13 cellular contexts compared by ENCODE assay signal in the genomic region with DNA sequence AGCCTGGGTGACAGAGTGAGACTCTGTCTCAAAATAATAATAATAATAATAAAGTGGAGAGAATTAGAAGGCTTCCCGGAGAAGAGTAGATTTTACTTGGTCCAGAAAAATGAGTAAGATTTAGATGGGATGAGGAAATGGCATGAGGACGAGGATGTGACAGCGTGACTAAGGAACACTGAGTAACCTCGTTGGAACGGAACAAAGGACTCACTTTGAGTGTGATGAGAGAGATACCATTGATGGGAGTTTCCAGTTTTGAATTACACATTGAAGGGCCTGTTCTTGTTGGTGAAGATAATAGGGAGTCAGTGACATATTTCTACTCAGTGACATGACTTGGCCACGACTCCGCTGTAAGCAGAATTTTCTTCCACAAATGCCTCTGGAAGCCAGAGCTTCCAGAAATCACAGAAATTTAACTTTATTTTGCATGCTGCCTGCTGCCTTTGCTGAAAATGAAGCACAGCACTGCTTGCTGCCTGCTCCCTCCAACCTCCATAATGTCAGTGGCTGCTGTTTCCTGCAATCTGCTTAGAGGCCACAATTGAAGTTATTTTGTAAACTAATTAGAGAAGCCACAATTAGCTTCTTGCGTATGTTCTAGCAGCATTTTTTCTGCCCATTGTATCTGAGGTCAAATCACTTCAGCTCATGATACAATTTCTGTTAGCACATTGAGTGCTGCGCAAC. TPM values are rescaled to one million over a fixed set of nuclear protein-coding genes. Genes with fewer than 3 reads are reported as not detected.
A peak's percentile ranks its signal among the peaks of the same experiment; 100 is the strongest.
DNase-seq lines count a peak whose midpoint lies in the region; ATAC-seq, FAIRE-seq and TF ChIP-seq lines count a peak whose summit lies in the region.
"Had no signal": no experiment of that assay in that cellular context is flagged by ENCODE, and none has a peak within 500 bp of the region (broad histone marks: within the 10 kb centered on the region; RNA-seq: fewer than 3 reads in every experiment).

No MANE protein-coding gene starts in this region.

- no peak for ATAC-seq in CD4-positive, alpha-beta T cell (ENCODE audit: poor library complexity)
- no peak for ATAC-seq in effector memory CD8-positive, alpha-beta T cell (replicated peaks)
- no peak for ATAC-seq in HG02852 (IDR thresholded peaks at IDR 0.05; ENCODE audit: unreplicated experiment)

- peaks cover 44% of the 10 kb centered on the region for H3K27me3 Mint-ChIP-seq in CD4-positive, alpha-beta T cell
- peaks cover 36 to 44% of the 10 kb centered on the region in 2 donors for H3K27me3 Mint-ChIP-seq in effector memory CD8-positive, alpha-beta T cell

- peak; percentile 68 for DNase-seq in Caki2 (ENCODE audit: low read depth)
- DNase-seq in M059J (ENCODE audit: low read depth), result peak; percentile 87
- DNase-seq in choroid plexus epithelial cell (ENCODE audit: low read depth), result peak; percentile 26
- DNase-seq in CD4-positive, alpha-beta T cell, result no peak
- DNase-seq in GM12892 (ENCODE audit: insufficient read length), result no peak
- no peak for DNase-seq in effector memory CD8-positive, alpha-beta T cell
- DNase-seq: activated B cell treated with CpG ODN at 0.5 μM for 24 hours; activated naive CD4-positive, alpha-beta T cell treated with anti-CD3 and anti-CD28 coated beads for 36 hours; left cardiac atrium; NCI-H1436; RPMI8226 had no signal

- H3K27ac ChIP-seq in mesodermal cell (ENCODE audit: low read depth, low read length, severe bottlenecking), result peak overlapping the region; percentile 67
- no peak overlapping the region for H3K27ac ChIP-seq in CD4-positive, alpha-beta T cell (ENCODE audit: low read depth, low read length)

- 75 to 83% methylated on average over 8 of the region's 9 CpGs for WGBS in mesodermal cell (ENCODE audit: insufficient coverage in 2 of 2), 2 experiments

- H3K27me3 ChIP-seq in CD4-positive, alpha-beta T cell (ENCODE audit: control insufficient read depth, insufficient read depth, low read length), result no peaks in the 10 kb centered on the region

- no peak for FAIRE-seq in GM12892 (lab: Jason Lieb, UNC)

- H3K4me1 Mint-ChIP-seq in CD4-positive, alpha-beta T cell (ENCODE audit: low read depth), result no peaks in the 10 kb centered on the region
- H3K4me1 Mint-ChIP-seq in effector memory CD8-positive, alpha-beta T cell (ENCODE audit: low read depth in 2 of 2), result no peaks in the 10 kb centered on the region
- H3K4me1 Mint-ChIP-seq: activated B cell treated with CpG ODN at 0.5 μM for 24 hours had no signal

- POLR2A ChIA-PET in CD4-positive, alpha-beta T cell (lab: Charles Lee), result no interaction called here

- no peaks in the 10 kb centered on the region for H3K36me3 Mint-ChIP-seq in CD4-positive, alpha-beta T cell (ENCODE audit: low read depth)
- H3K36me3 Mint-ChIP-seq in effector memory CD8-positive, alpha-beta T cell (ENCODE audit: insufficient read depth), result no peaks in the 10 kb centered on the region

- CTCF ChIA-PET in CD4-positive, alpha-beta T cell (lab: Charles Lee), result no interaction called here

- peaks cover 14% of the 10 kb centered on the region for H3K4me1 ChIP-seq in mesodermal cell (ENCODE audit: control insufficient read depth, insufficient read depth, low read length, poor library complexity, severe bottlenecking)

- H3K27ac Mint-ChIP-seq in CD4-positive, alpha-beta T cell, result no peak overlapping the region
- no peak overlapping the region for H3K27ac Mint-ChIP-seq in effector memory CD8-positive, alpha-beta T cell
- H3K27ac Mint-ChIP-seq: activated B cell treated with CpG ODN at 0.5 μM for 24 hours; activated naive CD4-positive, alpha-beta T cell treated with anti-CD3 and anti-CD28 coated beads for 36 hours had no signal

- H3K9me3 ChIP-seq in mesodermal cell (ENCODE audit: control insufficient read depth, low read length), result peaks cover 6% of the 10 kb centered on the region
- H3K9me3 ChIP-seq in CD4-positive, alpha-beta T cell (ENCODE audit: control insufficient read depth, low read length), result no peaks in the 10 kb centered on the region

- no peak for TF ChIP-seq CTCF in choroid plexus epithelial cell (conservative IDR thresholded peaks at IDR 0.05; ENCODE audit: low read depth, low read length)
- no peak for TF ChIP-seq CTCF in CD4-positive, alpha-beta T cell (IDR thresholded peaks at IDR 0.05)

- TF ChIP-seq POLR2A in GM12892 (IDR thresholded peaks at IDR 0.05; ENCODE audit: low read depth, low read length), result no peak

- no peak overlapping the region for H3K4me3 Mint-ChIP-seq in CD4-positive, alpha-beta T cell
- no peak overlapping the region for H3K4me3 Mint-ChIP-seq in effector memory CD8-positive, alpha-beta T cell
- H3K4me3 Mint-ChIP-seq: activated B cell treated with CpG ODN at 0.5 μM for 24 hours; activated naive CD4-positive, alpha-beta T cell treated with anti-CD3 and anti-CD28 coated beads for 36 hours had no signal

- no peaks in the 10 kb centered on the region for H3K9me3 Mint-ChIP-seq in CD4-positive, alpha-beta T cell
- H3K9me3 Mint-ChIP-seq in effector memory CD8-positive, alpha-beta T cell, result no peaks in the 10 kb centered on the region
- H3K9me3 Mint-ChIP-seq: activated B cell treated with CpG ODN at 0.5 μM for 24 hours; activated naive CD4-positive, alpha-beta T cell treated with anti-CD3 and anti-CD28 coated beads for 36 hours had no signal

- intact Hi-C loops in CD4-positive, alpha-beta T cell (cut with DNase I, micrococcal nuclease), result no loop called here

- in situ Hi-C loops in Caki2 (cut with HindIII; ENCODE audit: low pct_unique_long_range_greater_than_20kb, low sequenced_read_pairs), result no loop called here

- H3K4me3 ChIP-seq in choroid plexus epithelial cell (ENCODE audit: low read depth, low read length), result no peak overlapping the region
- no peak overlapping the region for H3K4me3 ChIP-seq in mesodermal cell (ENCODE audit: extremely low read depth, insufficient read depth, low read length, poor library complexity, severe bottlenecking)

- no peaks in the 10 kb centered on the region for H3K36me3 ChIP-seq in mesodermal cell (ENCODE audit: control insufficient read depth, insufficient read depth, low read length)

RNA-seq across cellular contexts. Expression of a gene that starts 33.7 kb away (rescaled TPM):
- 19.7 and 23.6 TPM in 2 replicates for total RNA-seq in Caki2 (2014; rRNA removed; shearing (Covaris generic); ENCODE audit: low replicate concordance)
- 32.5 and 35.9 TPM in 2 replicates for total RNA-seq in M059J (2014; rRNA removed; shearing (Covaris generic))
- 19.1 TPM for polyA plus RNA-seq in mesodermal cell (2013, experiment 1 of 2)
- 22.0 TPM for polyA plus RNA-seq in mesodermal cell (2013, experiment 2 of 2)
- 10 to 100 TPM; 32.5 to 37.1 TPM for total RNA-seq in CD4-positive, alpha-beta T cell
- 10.1 TPM for polyA plus RNA-seq in GM12892 (2012; ENCODE audit: missing spikeins)

Comparison
In these comparisons a context has a peak if more than half of its experiments do, and no peak if none do; other contexts are left out.
1. DNase-seq: peak in Caki2 (single experiment), M059J (single experiment) and choroid plexus epithelial cell (single experiment); none in CD4-positive, alpha-beta T cell (0 of 10), GM12892 (single experiment) and effector memory CD8-positive, alpha-beta T cell (0 of 3).